38 cellular contexts compared by ENCODE assay signal in genomic region chr2:29847901-29848300, GRCh38.
"Had no signal": no experiment of that assay in that cellular context is flagged by ENCODE, and none has a peak within 500 bp of the region (broad histone marks: within the 10 kb centered on the region; RNA-seq: fewer than 3 reads in every experiment).

No MANE protein-coding gene starts in this region.

- H3K4me1 Mint-ChIP-seq: activated naive CD4-positive, alpha-beta T cell treated with anti-CD3 and anti-CD28 coated beads, Interleukin-2, amount 10 ng/mL, durations not matched to agents 7 days and 5 days; activated naive CD8-positive, alpha-beta T cell treated with anti-CD3 and anti-CD28 coated beads, Interleukin-2, amount 10 ng/mL, durations not matched to agents 7 days and 5 days; stimulated activated memory B cell treated with anti-CD40 and anti-IgM and Interleukin-4, amounts not matched to agents 10 μg/mL and 1 μg/mL and 100 μg/mL, for 72 hours; stimulated activated naive CD8-positive, alpha-beta T cell treated with anti-CD3 and anti-CD28 coated beads, Interleukin-15, amount 100 ng/mL, for 72 hours had no signal

- H3K9me3 Mint-ChIP-seq: activated naive CD4-positive, alpha-beta T cell treated with anti-CD3 and anti-CD28 coated beads, Interleukin-2, amount 10 ng/mL, durations not matched to agents 7 days and 5 days; activated naive CD8-positive, alpha-beta T cell treated with anti-CD3 and anti-CD28 coated beads, Interleukin-2, amount 10 ng/mL, durations not matched to agents 7 days and 5 days; activated T-helper 1 cell treated with anti-CD3 and anti-CD28 coated beads, Interleukin-12 subunit alpha, Interleukin-12 subunit beta, Interleukin-2, Interleukin-4 antibody, amounts not matched to agents 30 ng/mL and 10 ng/mL and 1 ng/mL, durations not matched to agents 14 hours and 24 hours and 36 hours; brain; natural killer cell treated with Interleukin-12 subunit alpha and Interleukin-12 subunit beta and Interleukin-15 and Interleukin-18, amount 100 ng/mL, for 72 hours; stimulated activated memory B cell treated with anti-CD40 and anti-IgM and Interleukin-4, amounts not matched to agents 10 μg/mL and 1 μg/mL and 100 μg/mL, for 72 hours had no signal

- H3K27ac Mint-ChIP-seq: activated naive CD4-positive, alpha-beta T cell treated with anti-CD3 and anti-CD28 coated beads, Interleukin-2, amount 10 ng/mL, durations not matched to agents 7 days and 5 days; activated naive CD8-positive, alpha-beta T cell treated with anti-CD3 and anti-CD28 coated beads, Interleukin-2, amount 10 ng/mL, durations not matched to agents 7 days and 5 days; activated T-helper 1 cell treated with anti-CD3 and anti-CD28 coated beads, Interleukin-12 subunit alpha, Interleukin-12 subunit beta, Interleukin-2, Interleukin-4 antibody, amounts not matched to agents 30 ng/mL and 10 ng/mL and 1 ng/mL, durations not matched to agents 14 hours and 24 hours and 36 hours; brain; natural killer cell treated with Interleukin-12 subunit alpha and Interleukin-12 subunit beta and Interleukin-15 and Interleukin-18, amount 100 ng/mL, for 72 hours; progenitor cell of endocrine pancreas; stimulated activated memory B cell treated with anti-CD40 and anti-IgM and Interleukin-4, amounts not matched to agents 10 μg/mL and 1 μg/mL and 100 μg/mL, for 72 hours had no signal

- DNase-seq: activated CD4-positive, alpha-beta T cell treated with anti-CD3 and anti-CD28 coated beads for 48 hours; activated CD4-positive, alpha-beta T cell treated with anti-CD3 and anti-CD28 coated beads, Interleukin-2, amount 50 U/mL, for 48 hours; activated CD8-positive, alpha-beta memory T cell treated with anti-CD3 and anti-CD28 coated beads, Interleukin-2, amount 50 U/mL, for 4 hours; activated effector memory CD4-positive, alpha-beta T cell treated with anti-CD3 and anti-CD28 coated beads, Interleukin-2, amount 50 U/mL, for 16 hours; activated naive CD4-positive, alpha-beta T cell treated with anti-CD3 and anti-CD28 coated beads, Interleukin-2, amount 10 ng/mL, durations not matched to agents 7 days and 5 days; activated naive CD8-positive, alpha-beta T cell treated with anti-CD3 and anti-CD28 coated beads, Interleukin-2, amount 10 ng/mL, durations not matched to agents 7 days and 5 days; activated T-cell treated with anti-CD3 and anti-CD28 coated beads, Interleukin-2, amount 50 U/mL, for 1 hour; cerebellar nuclear complex; colonic mucosa; dorsolateral prefrontal cortex; effector memory CD4-positive, alpha-beta T cell; head of caudate nucleus; hippocampal formation; left cardiac atrium; left ventricle myocardium superior; mucosa of descending colon; ovary; retina; small intestine; stimulated activated CD4-positive, alpha-beta T cell treated with anti-CD3 and anti-CD28 coated beads, Interleukin-1b, Interleukin-23, amount 100 ng/mL, for 48 hours; stimulated activated CD4-positive, alpha-beta T cell treated with anti-CD3 and anti-CD28 coated beads, Interleukin-4, amount 100 ng/mL, for 4 hours; stimulated activated CD8-positive, alpha-beta memory T cell treated with anti-CD3 and anti-CD28 coated beads, Interleukin-4, amount 100 ng/mL, for 48 hours; stimulated activated naive CD8-positive, alpha-beta T cell treated with anti-CD3 and anti-CD28 coated beads, Interleukin-15, amount 100 ng/mL, for 72 hours; substantia nigra; WERI-Rb-1 had no signal

- H3K36me3 ChIP-seq: ascending aorta, cardiac muscle cell, colonic mucosa, gastroesophageal sphincter, neutrophil, ovary, upper lobe of left lung, vagina, WERI-Rb-1 had no signal

- H3K27me3 Mint-ChIP-seq: activated naive CD8-positive, alpha-beta T cell treated with anti-CD3 and anti-CD28 coated beads, Interleukin-2, amount 10 ng/mL, durations not matched to agents 7 days and 5 days had no signal

- H3K9me3 ChIP-seq: ascending aorta, colonic mucosa, mucosa of descending colon, neutrophil, ovary, vagina had no signal

- H3K4me1 ChIP-seq: ascending aorta, colonic mucosa, gastroesophageal sphincter, upper lobe of left lung, vagina had no signal

- ATAC-seq: activated CD4-positive, CD25-positive, alpha-beta regulatory T cell treated with anti-CD3 and anti-CD28 coated beads, Interleukin-2, amount 50 U/mL, for 24 hours; gastroesophageal sphincter; left cardiac atrium; left ventricle myocardium superior; mucosa of descending colon; natural killer cell treated with Interleukin-12 subunit alpha and Interleukin-12 subunit beta and Interleukin-15 and Interleukin-18, amount 100 ng/mL, for 72 hours; sciatic nerve; stimulated activated memory B cell treated with anti-CD40 and anti-IgM and Interleukin-4, amounts not matched to agents 10 μg/mL and 1 μg/mL and 100 μg/mL, for 72 hours; stimulated activated naive CD8-positive, alpha-beta T cell treated with anti-CD3 and anti-CD28 coated beads, Interleukin-15, amount 100 ng/mL, for 72 hours had no signal

- H3K36me3 Mint-ChIP-seq: activated naive CD4-positive, alpha-beta T cell treated with anti-CD3 and anti-CD28 coated beads, Interleukin-2, amount 10 ng/mL, durations not matched to agents 7 days and 5 days; activated naive CD8-positive, alpha-beta T cell treated with anti-CD3 and anti-CD28 coated beads, Interleukin-2, amount 10 ng/mL, durations not matched to agents 7 days and 5 days; brain; natural killer cell treated with Interleukin-12 subunit alpha and Interleukin-12 subunit beta and Interleukin-15 and Interleukin-18, amount 100 ng/mL, for 72 hours; stimulated activated memory B cell treated with anti-CD40 and anti-IgM and Interleukin-4, amounts not matched to agents 10 μg/mL and 1 μg/mL and 100 μg/mL, for 72 hours had no signal

- H3K27me3 ChIP-seq: ascending aorta, colonic mucosa, gastroesophageal sphincter, ovary, upper lobe of left lung, vagina had no signal

- H3K27ac ChIP-seq: ascending aorta, cardiac muscle cell, colonic mucosa, dorsolateral prefrontal cortex, gastroesophageal sphincter, neutrophil, ovary, upper lobe of left lung, vagina, WERI-Rb-1 had no signal

- H3K4me3 Mint-ChIP-seq: activated naive CD4-positive, alpha-beta T cell treated with anti-CD3 and anti-CD28 coated beads, Interleukin-2, amount 10 ng/mL, durations not matched to agents 7 days and 5 days; activated naive CD8-positive, alpha-beta T cell treated with anti-CD3 and anti-CD28 coated beads, Interleukin-2, amount 10 ng/mL, durations not matched to agents 7 days and 5 days; activated T-helper 1 cell treated with anti-CD3 and anti-CD28 coated beads, Interleukin-12 subunit alpha, Interleukin-12 subunit beta, Interleukin-2, Interleukin-4 antibody, amounts not matched to agents 30 ng/mL and 10 ng/mL and 1 ng/mL, durations not matched to agents 14 hours and 24 hours and 36 hours; brain; natural killer cell treated with Interleukin-12 subunit alpha and Interleukin-12 subunit beta and Interleukin-15 and Interleukin-18, amount 100 ng/mL, for 72 hours; stimulated activated memory B cell treated with anti-CD40 and anti-IgM and Interleukin-4, amounts not matched to agents 10 μg/mL and 1 μg/mL and 100 μg/mL, for 72 hours; stimulated activated naive CD8-positive, alpha-beta T cell treated with anti-CD3 and anti-CD28 coated beads, Interleukin-15, amount 100 ng/mL, for 72 hours had no signal

- H3K4me3 ChIP-seq: ascending aorta, cardiac muscle cell, colonic mucosa, dorsolateral prefrontal cortex, gastroesophageal sphincter, mucosa of descending colon, ovary, upper lobe of left lung, vagina had no signal
